ENCODE assay signal across 9 cellular contexts in the genomic region with DNA sequence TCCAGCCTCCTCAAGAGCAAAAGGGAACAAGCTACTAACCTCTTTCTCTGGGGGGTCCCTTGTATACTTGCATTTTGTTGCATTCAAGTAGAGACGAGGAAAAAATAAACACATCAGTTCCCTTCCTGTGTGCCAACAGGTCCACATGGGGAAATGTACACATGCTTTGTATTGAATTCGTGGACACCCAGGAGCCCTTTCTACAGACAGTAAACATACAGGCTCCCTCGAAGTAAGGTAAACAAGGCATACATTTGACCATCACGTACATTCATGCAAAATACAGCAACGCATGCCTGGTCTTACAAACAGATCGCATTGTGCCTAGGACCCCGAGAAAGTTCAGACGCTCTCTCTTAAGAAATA. TPM values are rescaled to one million over a fixed set of nuclear protein-coding genes. Genes with fewer than 3 reads are reported as not detected.
DNase-seq lines count a peak whose midpoint lies in the region; ATAC-seq, FAIRE-seq and TF ChIP-seq lines count a peak whose summit lies in the region.
"Had no signal": no experiment of that assay in that cellular context is flagged by ENCODE, and none has a peak within 500 bp of the region (broad histone marks: within the 10 kb centered on the region; RNA-seq: fewer than 3 reads in every experiment).

No MANE protein-coding gene starts in this region.

- no peaks in the 10 kb centered on the region for H3K9me3 ChIP-seq in Caco-2
- no peaks in the 10 kb centered on the region for H3K9me3 ChIP-seq in naive thymus-derived CD4-positive, alpha-beta T cell (ENCODE audit: control insufficient read depth in 2 of 3, low read length in 3 of 3)

- peaks cover 22% of the 10 kb centered on the region for H3K4me1 ChIP-seq in Caco-2
- no peaks in the 10 kb centered on the region for H3K4me1 ChIP-seq in naive thymus-derived CD4-positive, alpha-beta T cell (ENCODE audit: control insufficient read depth in 2 of 2, insufficient read depth in 2 of 2, low read length in 2 of 2)

- DNase-seq in AG10803 (ENCODE audit: low read depth) (no peak), Caco-2 (no peak), coronary artery (ENCODE audit: low spot score) (no peak), LoVo (ENCODE audit: low spot score) (no peak), HTR-8/SVneo (ENCODE audit: insufficient read length, low spot score) (no peak), RKO (ENCODE audit: low spot score) (no peak), RWPE1 (ENCODE audit: low spot score) (no peak)
- no peak for DNase-seq in naive thymus-derived CD4-positive, alpha-beta T cell

- H3K27ac ChIP-seq in coronary artery (no peak overlapping the region), RWPE1 (no peak overlapping the region)
- H3K27ac ChIP-seq in naive thymus-derived CD4-positive, alpha-beta T cell (ENCODE audit: low read depth, low read length): no peak overlapping the region

- no peak for TF ChIP-seq CTCF in AG10803 (conservative IDR thresholded peaks at IDR 0.05; ENCODE audit: low read length)
- no peak for TF ChIP-seq CTCF in Caco-2 (IDR thresholded peaks at IDR 0.05; ENCODE audit: insufficient read depth in 1 of 2, low read depth in 1 of 2, low read length in 1 of 2, severe bottlenecking in 1 of 2, unreplicated experiment in 1 of 2)
- TF ChIP-seq CTCF in coronary artery (IDR thresholded peaks at IDR 0.05): no peak
- no peak for TF ChIP-seq CTCF in RWPE1 (conservative IDR thresholded peaks at IDR 0.05; ENCODE audit: low read depth)

- H3K36me3 Mint-ChIP-seq in Caco-2 (ENCODE audit: insufficient read depth, unreplicated experiment): no peaks in the 10 kb centered on the region
- H3K36me3 Mint-ChIP-seq in naive thymus-derived CD4-positive, alpha-beta T cell: no peaks in the 10 kb centered on the region

- no peak for FAIRE-seq in HTR-8/SVneo (lab: Jason Lieb, UNC)
- FAIRE-seq: bronchial epithelial cell had no signal

- peak overlapping the region; percentile 63 for H3K4me3 Mint-ChIP-seq in Caco-2 (ENCODE audit: unreplicated experiment)
- H3K4me3 Mint-ChIP-seq in naive thymus-derived CD4-positive, alpha-beta T cell: peak overlapping the region in 9 of 10 donors; percentile 16 to 80 (median 61)

- no peaks in the 10 kb centered on the region for H3K27me3 ChIP-seq in Caco-2 (replicated peaks; ENCODE audit: control insufficient read depth, insufficient read depth, low read length)
- peaks cover 0 to 4% of the 10 kb centered on the region in 2 donors for H3K27me3 ChIP-seq in naive thymus-derived CD4-positive, alpha-beta T cell (ENCODE audit: control insufficient read depth in 2 of 2, insufficient read depth in 2 of 2, low read length in 2 of 2)

- H3K4me1 Mint-ChIP-seq in Caco-2 (ENCODE audit: low read depth, unreplicated experiment): peaks cover 9% of the 10 kb centered on the region
- H3K4me1 Mint-ChIP-seq in naive thymus-derived CD4-positive, alpha-beta T cell: peaks cover 0 to 22% (median 8%) of the 10 kb centered on the region in 7 donors

- no peak for ATAC-seq in naive thymus-derived CD4-positive, alpha-beta T cell

- intact Hi-C loops in Caco-2 (cut with micrococcal nuclease; ENCODE audit: unreplicated experiment): loop anchor here (1.0 kb wide), 1 partner anchor 11 kb away; no protein-coding TSS in a partner anchor
- intact Hi-C loops in naive thymus-derived CD4-positive, alpha-beta T cell (cut with micrococcal nuclease): no loop called here

- no peaks in the 10 kb centered on the region for H3K9me3 Mint-ChIP-seq in Caco-2 (ENCODE audit: unreplicated experiment)
- H3K9me3 Mint-ChIP-seq in naive thymus-derived CD4-positive, alpha-beta T cell: peaks cover 0 to 5% (median 0%) of the 10 kb centered on the region in 11 donors

- H3K4me3 ChIP-seq in AG10803 (ENCODE audit: low read length) (peak overlapping the region; percentile 45), Caco-2 (ENCODE audit: low read depth, low read length) (peak overlapping the region; percentile 58), coronary artery (peak overlapping the region; percentile 86)
- H3K4me3 ChIP-seq in naive thymus-derived CD4-positive, alpha-beta T cell (ENCODE audit: low read length): no peak overlapping the region

- H3K27ac Mint-ChIP-seq in Caco-2 (ENCODE audit: unreplicated experiment): no peak overlapping the region
- H3K27ac Mint-ChIP-seq in naive thymus-derived CD4-positive, alpha-beta T cell: no peak overlapping the region

- H3K27me3 Mint-ChIP-seq in Caco-2 (ENCODE audit: insufficient read depth, unreplicated experiment): no peaks in the 10 kb centered on the region
- H3K27me3 Mint-ChIP-seq in naive thymus-derived CD4-positive, alpha-beta T cell: peaks cover 65 to 76% (median 68%) of the 10 kb centered on the region in 5 donors

- CTCF ChIA-PET in Caco-2 (lab: Charles Lee) (no interaction called here), RWPE1 (lab: Yijun Ruan, JAX) (no interaction called here)
- CTCF ChIA-PET in naive thymus-derived CD4-positive, alpha-beta T cell (lab: Charles Lee): no interaction called here

- POLR2A ChIA-PET in Caco-2 (lab: Charles Lee) (no interaction called here), RWPE1 (lab: Yijun Ruan, JAX; ENCODE audit: low non-redundant PET) (no interaction called here)
- POLR2A ChIA-PET in naive thymus-derived CD4-positive, alpha-beta T cell (lab: Charles Lee): no interaction called here

- TSS peak; percentile 47 for BruUV-seq in Caco-2 (replicated peaks; lab: Mats Ljungman, UMichigan)

- H3K36me3 ChIP-seq in Caco-2 (ENCODE audit: control insufficient read depth, insufficient read depth, low read length): no peaks in the 10 kb centered on the region
- no peaks in the 10 kb centered on the region for H3K36me3 ChIP-seq in naive thymus-derived CD4-positive, alpha-beta T cell (ENCODE audit: control insufficient read depth in 2 of 3, insufficient read depth in 3 of 3, low read length in 3 of 3)

RNA-seq across cellular contexts. Expression of gene KCND3, which starts 1.1 kb away (rescaled TPM):
- total RNA-seq in Caco-2 (2022): 4.0 and 5.1 TPM in 2 replicates
- under 1 TPM in 1 of 5 experiments, not detected in 4; 0.17 TPM for total RNA-seq in naive thymus-derived CD4-positive, alpha-beta T cell
- polyA plus RNA-seq in naive thymus-derived CD4-positive, alpha-beta T cell: under 1 TPM in 1 of 2 donors, not detected in 1; 0.05 TPM
